In genomic region chr1:21706151-21706835, GRCh38 we compare ENCODE assay signal across 1 cellular context.
TF ChIP-seq lines count a peak whose summit lies in the region.

No MANE protein-coding gene starts in this region.

TF ChIP-seq in H1, 55 proteins besides CTCF, POLR2A, EP300 and RAD21 (continued from another document):
- no peak for TF ChIP-seq CHD7 (IDR thresholded peaks at IDR 0.05; ENCODE audit: insufficient replicate concordance, low read length)
- TF ChIP-seq RBBP5 (IDR thresholded peaks at IDR 0.05; ENCODE audit: borderline replicate concordance, low read depth, low read length): no peak
- TF ChIP-seq BRCA1 (IDR thresholded peaks at IDR 0.05; ENCODE audit: low read depth, low read length): no peak
- TF ChIP-seq TAF1 (IDR thresholded peaks at IDR 0.05; ENCODE audit: low read depth, low read length): peak; percentile 38; the same call in 1 of the 2 replicates
- no peak for TF ChIP-seq RNF2 (IDR thresholded peaks at IDR 0.05; ENCODE audit: borderline replicate concordance, low read depth, low read length, missing control alignments, poor library complexity, severe bottlenecking)
- no peak for TF ChIP-seq TAF7 (optimal IDR thresholded peaks at IDR 0.05; ENCODE audit: borderline replicate concordance, low read depth, low read length)
- no peak for TF ChIP-seq EZH2 (IDR thresholded peaks at IDR 0.05; ENCODE audit: low read depth, low read length, severe bottlenecking)
- no peak for TF ChIP-seq SAP30 (IDR thresholded peaks at IDR 0.05; ENCODE audit: insufficient read depth, insufficient replicate concordance, low read length)
- no peak for TF ChIP-seq NRF1 (IDR thresholded peaks at IDR 0.05; ENCODE audit: low read depth, low read length)
- peak; percentile 47; the same call in 1 of the 2 replicates for TF ChIP-seq MAX (IDR thresholded peaks at IDR 0.05)
- TF ChIP-seq KDM5A (IDR thresholded peaks at IDR 0.05; ENCODE audit: low read length): no peak
- no peak for TF ChIP-seq SUZ12 (IDR thresholded peaks at IDR 0.05; ENCODE audit: low read length)
- TF ChIP-seq FOSL1 (IDR thresholded peaks at IDR 0.05; ENCODE audit: insufficient read depth, low read depth, low read length): no peak
- peak; percentile 96 for TF ChIP-seq CEBPB (IDR thresholded peaks at IDR 0.05; ENCODE audit: low read depth, low read length)
- TF ChIP-seq SIN3A (conservative IDR thresholded peaks at IDR 0.05 in 1 of 2, IDR thresholded peaks at IDR 0.05 in 1 of 2; ENCODE audit: low read depth in 1 of 2, low read length in 2 of 2): peak; percentile 97 to 98
- TF ChIP-seq HDAC2 (IDR thresholded peaks at IDR 0.05; ENCODE audit: borderline replicate concordance in 1 of 2, low read depth in 2 of 2, low read length in 2 of 2): peak in 1 of 2 experiments; percentile 70; a peak in 2 of 4 replicates
- TF ChIP-seq CBX8 (IDR thresholded peaks at IDR 0.05; ENCODE audit: borderline replicate concordance, low read depth, low read length): no peak
- TF ChIP-seq TBP (IDR thresholded peaks at IDR 0.05; ENCODE audit: low read depth, low read length): no peak
- no peak for TF ChIP-seq CHD2 (IDR thresholded peaks at IDR 0.05; ENCODE audit: low read length)
- 0 out of 2 replicates have a peak, but pooled peaks have one; percentile 48 for TF ChIP-seq TCF12 (IDR thresholded peaks at IDR 0.05; ENCODE audit: low read depth, low read length)
- TF ChIP-seq EGR1 (IDR thresholded peaks at IDR 0.05; ENCODE audit: borderline replicate concordance, low read depth, low read length): peak; percentile 20; the same call in 1 of the 2 replicates
